1 cellular context compared by ENCODE assay signal in the genomic region with DNA sequence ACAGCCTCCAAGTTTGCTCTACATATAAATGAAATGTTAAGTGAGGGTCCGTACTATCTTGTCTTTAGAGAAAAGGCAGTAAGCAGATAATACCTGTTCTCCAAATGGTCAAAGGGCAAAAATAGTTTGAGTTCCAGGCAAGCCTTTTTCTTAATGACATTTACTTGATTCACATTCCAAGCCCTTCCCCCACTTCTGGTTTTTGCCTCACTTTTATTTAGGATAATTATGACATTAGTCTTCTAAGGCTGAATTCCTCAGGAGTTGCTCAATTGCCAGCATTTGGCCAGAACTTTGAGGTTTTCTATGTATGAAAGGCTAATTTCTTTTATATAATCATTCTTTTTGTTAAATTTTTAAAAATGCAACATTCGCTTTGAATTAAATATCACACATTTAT.
TF ChIP-seq lines count a peak whose summit lies in the region.

No MANE protein-coding gene starts in this region.

TF ChIP-seq in SK-N-SH, 30 proteins besides CTCF, POLR2A, EP300 and RAD21 (continued from another document):
- no peak for TF ChIP-seq IRF3 (IDR thresholded peaks at IDR 0.05; ENCODE audit: low read depth, low read length)
- no peak for TF ChIP-seq GATA2 (CRISPR knock-in tag; IDR thresholded peaks at IDR 0.05)
- TF ChIP-seq SMC3 (IDR thresholded peaks at IDR 0.05; ENCODE audit: low read depth, low read length), result no peak
- no peak for TF ChIP-seq CHD2 (IDR thresholded peaks at IDR 0.05; ENCODE audit: low read length, partially characterized antibody)
- no peak for TF ChIP-seq RCOR1 (IDR thresholded peaks at IDR 0.05; ENCODE audit: low read length)
- TF ChIP-seq, protein P1, sequence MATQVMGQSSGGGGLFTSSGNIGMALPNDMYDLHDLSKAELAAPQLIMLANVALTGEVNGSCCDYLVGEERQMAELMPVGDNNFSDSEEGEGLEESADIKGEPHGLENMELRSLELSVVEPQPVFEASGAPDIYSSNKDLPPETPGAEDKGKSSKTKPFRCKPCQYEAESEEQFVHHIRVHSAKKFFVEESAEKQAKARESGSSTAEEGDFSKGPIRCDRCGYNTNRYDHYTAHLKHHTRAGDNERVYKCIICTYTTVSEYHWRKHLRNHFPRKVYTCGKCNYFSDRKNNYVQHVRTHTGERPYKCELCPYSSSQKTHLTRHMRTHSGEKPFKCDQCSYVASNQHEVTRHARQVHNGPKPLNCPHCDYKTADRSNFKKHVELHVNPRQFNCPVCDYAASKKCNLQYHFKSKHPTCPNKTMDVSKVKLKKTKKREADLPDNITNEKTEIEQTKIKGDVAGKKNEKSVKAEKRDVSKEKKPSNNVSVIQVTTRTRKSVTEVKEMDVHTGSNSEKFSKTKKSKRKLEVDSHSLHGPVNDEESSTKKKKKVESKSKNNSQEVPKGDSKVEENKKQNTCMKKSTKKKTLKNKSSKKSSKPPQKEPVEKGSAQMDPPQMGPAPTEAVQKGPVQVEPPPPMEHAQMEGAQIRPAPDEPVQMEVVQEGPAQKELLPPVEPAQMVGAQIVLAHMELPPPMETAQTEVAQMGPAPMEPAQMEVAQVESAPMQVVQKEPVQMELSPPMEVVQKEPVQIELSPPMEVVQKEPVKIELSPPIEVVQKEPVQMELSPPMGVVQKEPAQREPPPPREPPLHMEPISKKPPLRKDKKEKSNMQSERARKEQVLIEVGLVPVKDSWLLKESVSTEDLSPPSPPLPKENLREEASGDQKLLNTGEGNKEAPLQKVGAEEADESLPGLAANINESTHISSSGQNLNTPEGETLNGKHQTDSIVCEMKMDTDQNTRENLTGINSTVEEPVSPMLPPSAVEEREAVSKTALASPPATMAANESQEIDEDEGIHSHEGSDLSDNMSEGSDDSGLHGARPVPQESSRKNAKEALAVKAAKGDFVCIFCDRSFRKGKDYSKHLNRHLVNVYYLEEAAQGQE (IDR thresholded peaks at IDR 0.05; ENCODE audit: low read depth, low read length), result no peak
- TF ChIP-seq POLR2AphosphoS5 (IDR thresholded peaks at IDR 0.05; ENCODE audit: low read depth, low read length), result no peak
- TF ChIP-seq, protein P2, sequence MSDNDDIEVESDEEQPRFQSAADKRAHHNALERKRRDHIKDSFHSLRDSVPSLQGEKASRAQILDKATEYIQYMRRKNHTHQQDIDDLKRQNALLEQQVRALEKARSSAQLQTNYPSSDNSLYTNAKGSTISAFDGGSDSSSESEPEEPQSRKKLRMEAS (IDR thresholded peaks at IDR 0.05; ENCODE audit: low read depth), result no peak
- no peak for TF ChIP-seq JUND (IDR thresholded peaks at IDR 0.05)
- TF ChIP-seq MEF2A (IDR thresholded peaks at IDR 0.05; ENCODE audit: borderline replicate concordance, low read depth), result no peak
- no peak for TF ChIP-seq USF2 (IDR thresholded peaks at IDR 0.05; ENCODE audit: borderline replicate concordance, low read depth, low read length)
- no peak for TF ChIP-seq RXRA (IDR thresholded peaks at IDR 0.05; ENCODE audit: borderline replicate concordance, low read depth)
- no peak for TF ChIP-seq NFIC (IDR thresholded peaks at IDR 0.05; ENCODE audit: borderline replicate concordance)
- TF ChIP-seq MXI1 (IDR thresholded peaks at IDR 0.05; ENCODE audit: low read depth, low read length), result no peak
- no peak for TF ChIP-seq TAF1 (IDR thresholded peaks at IDR 0.05; ENCODE audit: borderline replicate concordance, low read depth, low read length)
- TF ChIP-seq, protein P3, sequence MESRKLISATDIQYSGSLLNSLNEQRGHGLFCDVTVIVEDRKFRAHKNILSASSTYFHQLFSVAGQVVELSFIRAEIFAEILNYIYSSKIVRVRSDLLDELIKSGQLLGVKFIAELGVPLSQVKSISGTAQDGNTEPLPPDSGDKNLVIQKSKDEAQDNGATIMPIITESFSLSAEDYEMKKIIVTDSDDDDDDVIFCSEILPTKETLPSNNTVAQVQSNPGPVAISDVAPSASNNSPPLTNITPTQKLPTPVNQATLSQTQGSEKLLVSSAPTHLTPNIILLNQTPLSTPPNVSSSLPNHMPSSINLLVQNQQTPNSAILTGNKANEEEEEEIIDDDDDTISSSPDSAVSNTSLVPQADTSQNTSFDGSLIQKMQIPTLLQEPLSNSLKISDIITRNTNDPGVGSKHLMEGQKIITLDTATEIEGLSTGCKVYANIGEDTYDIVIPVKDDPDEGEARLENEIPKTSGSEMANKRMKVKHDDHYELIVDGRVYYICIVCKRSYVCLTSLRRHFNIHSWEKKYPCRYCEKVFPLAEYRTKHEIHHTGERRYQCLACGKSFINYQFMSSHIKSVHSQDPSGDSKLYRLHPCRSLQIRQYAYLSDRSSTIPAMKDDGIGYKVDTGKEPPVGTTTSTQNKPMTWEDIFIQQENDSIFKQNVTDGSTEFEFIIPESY (IDR thresholded peaks at IDR 0.05; ENCODE audit: borderline replicate concordance, low read depth), result no peak
- no peak for TF ChIP-seq FOXM1 (IDR thresholded peaks at IDR 0.05; ENCODE audit: low read depth)
- no peak for TF ChIP-seq YY1 (IDR thresholded peaks at IDR 0.05; ENCODE audit: low read depth)
